In the genomic region with DNA sequence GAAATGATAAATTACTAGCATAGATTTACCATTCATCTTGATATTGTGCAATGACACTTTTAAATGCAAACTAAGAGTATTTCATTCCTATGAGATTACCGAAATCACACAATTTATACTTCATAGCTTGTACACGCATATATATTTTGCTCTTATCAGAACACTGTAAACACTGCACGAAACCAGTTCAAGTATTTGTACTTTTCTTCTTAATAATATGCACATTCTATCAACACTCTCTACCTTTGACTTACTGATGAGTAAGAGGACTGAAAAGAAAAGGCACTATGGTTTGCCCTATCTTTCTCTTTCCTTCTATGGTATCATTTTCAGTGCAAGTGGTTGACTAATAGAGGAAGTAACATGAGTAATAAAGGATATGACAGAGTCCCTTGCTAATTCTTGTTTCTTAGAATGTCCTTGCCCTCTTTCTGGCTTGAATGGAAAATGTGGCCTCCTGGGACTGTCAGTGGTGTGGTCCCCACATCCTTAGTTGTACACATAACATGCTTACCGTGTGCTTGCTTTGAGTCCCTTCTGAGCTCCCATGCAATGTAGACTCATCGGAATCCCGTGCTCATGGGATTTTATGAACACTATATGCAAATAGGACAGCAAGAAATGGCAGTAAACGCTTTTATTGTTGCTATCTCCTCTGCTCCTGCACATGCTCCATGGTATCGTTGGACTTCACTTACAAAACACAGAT, we compare ENCODE assay signal across 8 cellular contexts.
DNase-seq lines count a peak whose midpoint lies in the region; ATAC-seq and TF ChIP-seq lines count a peak whose summit lies in the region.

No MANE protein-coding gene starts in this region.

- CTCF ChIA-PET in AG04449 (lab: Yijun Ruan, JAX): interaction anchor here (0.9 kb wide), 1 partner anchor 288 kb away, joined by 4 read pairs; no protein-coding TSS in a partner anchor

- peak; percentile 70 for ATAC-seq in GM18868 (IDR thresholded peaks at IDR 0.05; ENCODE audit: unreplicated experiment)
- peak; percentile 76 for ATAC-seq in HG03060 (IDR thresholded peaks at IDR 0.05; ENCODE audit: low read depth, unreplicated experiment)
- peak; percentile 95 for ATAC-seq in esophagus mucosa

- TF ChIP-seq CTCF in AG04449 (IDR thresholded peaks at IDR 0.05; ENCODE audit: insufficient read depth, low read length, missing control alignments): no peak

- H3K4me3 ChIP-seq in AG04449 (ENCODE audit: low read depth, low read length): no peak overlapping the region

- POLR2A ChIA-PET in AG04449 (lab: Yijun Ruan, JAX): interaction anchor here (0.6 kb wide), 1 partner anchor 42 kb away, joined by 3 read pairs; no protein-coding TSS in a partner anchor

- peak; percentile 85 for DNase-seq in AG04449 (ENCODE audit: low read depth, low spot score)
- DNase-seq in SIG-M5 (lab: John Stamatoyannopoulos, UW): peak; percentile 92
- peak; percentile 68 for DNase-seq in stimulated activated CD4-positive, alpha-beta T cell treated with anti-CD3 and anti-CD28 coated beads, Interleukin-15, amount 100 ng/mL, for 24 hours
- no peak for DNase-seq in RPMI8226
- DNase-seq in cerebellum (ENCODE audit: low spot score): no peak

Comparison
In these comparisons a context has a peak if more than half of its experiments do, and no peak if none do; other contexts are left out.
1. DNase-seq: peak in AG04449 (single experiment), SIG-M5 (single experiment) and stimulated activated CD4-positive, alpha-beta T cell treated with anti-CD3 and anti-CD28 coated beads, Interleukin-15, amount 100 ng/mL, for 24 hours (single experiment); none in RPMI8226 (single experiment) and cerebellum (single experiment).
2. Peak in every context shown above with its lines, with median percentiles within 50 percentile points of each other: ATAC-seq.